In genomic region chr16:47716571-47716970, GRCh38 we compare ENCODE assay signal across 19 cellular contexts.
"Had no signal": no experiment of that assay in that cellular context is flagged by ENCODE, and none has a peak within 500 bp of the region (broad histone marks: within the 10 kb centered on the region; RNA-seq: fewer than 3 reads in every experiment).

No MANE protein-coding gene starts in this region.

- H3K36me3 ChIP-seq: gastrocnemius medialis, neutrophil, pancreas, tibial artery had no signal

- H3K27ac ChIP-seq: body of pancreas, gastrocnemius medialis, neutrophil, pancreas, psoas muscle, tibial artery had no signal

- H3K27me3 ChIP-seq: body of pancreas, pancreas, tibial artery had no signal

- H3K4me3 ChIP-seq: body of pancreas, gastrocnemius medialis, pancreas, psoas muscle, tibial artery had no signal

- H3K4me1 ChIP-seq: body of pancreas, gastrocnemius medialis, pancreas, psoas muscle, tibial artery had no signal

- DNase-seq: activated CD4-positive, alpha-beta memory T cell treated with anti-CD3 and anti-CD28 coated beads, Interleukin-2, amount 10 ng/mL, durations not matched to agents 7 days and 5 days; activated CD4-positive, alpha-beta T cell treated with anti-CD3 and anti-CD28 coated beads for 4 hours; activated CD4-positive, CD25-positive, alpha-beta regulatory T cell; activated effector memory CD4-positive, alpha-beta T cell treated with Interleukin-2 at 50 U/mL for 16 hours; activated naive CD4-positive, alpha-beta T cell treated with anti-CD3 and anti-CD28 coated beads for 36 hours; activated naive CD8-positive, alpha-beta T cell treated with anti-CD3 and anti-CD28 coated beads, Interleukin-2, amount 10 ng/mL, durations not matched to agents 7 days and 5 days; activated T-cell treated with anti-CD3 and anti-CD28 coated beads, Interleukin-2, amount 50 U/mL, for 72 hours; amygdala; body of pancreas; gastrocnemius medialis; hippocampal formation; pancreas; psoas muscle; right cardiac atrium; stimulated activated CD4-positive, alpha-beta T cell treated with anti-CD3 and anti-CD28 coated beads, Interleukin-12 subunit alpha, Interleukin-12 subunit beta, amount 100 ng/mL, for 4 hours; stimulated activated naive CD8-positive, alpha-beta T cell treated with anti-CD3 and anti-CD28 coated beads, Interleukin-15, amount 100 ng/mL, for 72 hours; T-helper 17 cell; tibial artery had no signal

- ATAC-seq: activated T-cell treated with anti-CD3 and anti-CD28 coated beads, Interleukin-2, amount 50 U/mL, for 72 hours; body of pancreas; gastrocnemius medialis; pancreas; psoas muscle; right cardiac atrium; stimulated activated naive CD8-positive, alpha-beta T cell treated with anti-CD3 and anti-CD28 coated beads, Interleukin-15, amount 100 ng/mL, for 72 hours; T-helper 17 cell had no signal

- H3K9me3 ChIP-seq: body of pancreas, gastrocnemius medialis, neutrophil, pancreas, psoas muscle, tibial artery had no signal
